ENCODE assay signal across 10 cellular contexts in genomic region chr17:57106107-57106835, GRCh38. TPM values are rescaled to one million over a fixed set of nuclear protein-coding genes. Genes with fewer than 3 reads are reported as not detected.
DNase-seq lines count a peak whose midpoint lies in the region; ATAC-seq, FAIRE-seq and TF ChIP-seq lines count a peak whose summit lies in the region.
"Had no signal": no experiment of that assay in that cellular context is flagged by ENCODE, and none has a peak within 500 bp of the region (broad histone marks: within the 10 kb centered on the region; RNA-seq: fewer than 3 reads in every experiment).

No MANE protein-coding gene starts in this region.

- H3K36me3 ChIP-seq in ascending aorta: peaks cover 0 to 18% of the 10 kb centered on the region in 2 donors

- no peaks in the 10 kb centered on the region for H3K36me3 Mint-ChIP-seq in HFFc6 (ENCODE audit: low read depth)

- peak overlapping the region; percentile 24; the same call in 1 of the 2 replicates for H3K27ac Mint-ChIP-seq in HFFc6

- H3K4me3 Mint-ChIP-seq in HFFc6: no peak overlapping the region

- H3K27ac ChIP-seq in C4-2B (peak overlapping the region; percentile 80), ascending aorta (peak overlapping the region; percentile 90 to 91)

- H3K9me3 Mint-ChIP-seq in HFFc6: no peaks in the 10 kb centered on the region

- no peak for FAIRE-seq in GM12892 (lab: Jason Lieb, UNC)
- FAIRE-seq: GM18507 had no signal

- no peak for ATAC-seq in HG02970 (IDR thresholded peaks at IDR 0.05; ENCODE audit: low FRiP score, unreplicated experiment)
- ATAC-seq in HG03565 (IDR thresholded peaks at IDR 0.05; ENCODE audit: unreplicated experiment): no peak

- H3K27me3 ChIP-seq in ascending aorta: no peaks in the 10 kb centered on the region

- TF ChIP-seq POLR2A in GM12892 (IDR thresholded peaks at IDR 0.05; ENCODE audit: low read depth, low read length): no peak

- H3K4me1 ChIP-seq in ascending aorta: peaks cover 21 to 47% of the 10 kb centered on the region in 2 donors

- DNase-seq in HFFc6 (no peak), ascending aorta (ENCODE audit: low spot score in 2 of 2) (no peak), left kidney (ENCODE audit: low read depth, low spot score) (peak; percentile 19), NCI-H1436 (lab: John Stamatoyannopoulos, UW) (no peak), GM12892 (ENCODE audit: insufficient read length) (no peak)
- DNase-seq: activated CD8-positive, alpha-beta memory T cell treated with anti-CD3 and anti-CD28 coated beads, Interleukin-2, amount 50 U/mL, for 4 hours had no signal

- peaks cover 42% of the 10 kb centered on the region for H3K4me1 Mint-ChIP-seq in HFFc6 (ENCODE audit: low read depth)

- H3K27me3 Mint-ChIP-seq in HFFc6 (ENCODE audit: insufficient read depth): no peaks in the 10 kb centered on the region; the same call in 1 of the 2 replicates

- peak; percentile 86 for TF ChIP-seq CTCF in C4-2B (conservative IDR thresholded peaks at IDR 0.05)
- TF ChIP-seq CTCF in HFFc6 (IDR thresholded peaks at IDR 0.05): peak; percentile 65
- peak in 2 of 3 experiments; percentile 23 to 25 for TF ChIP-seq CTCF in ascending aorta (IDR thresholded peaks at IDR 0.05)

- no peak overlapping the region for H3K4me3 ChIP-seq in ascending aorta

- H3K9me3 ChIP-seq in ascending aorta: no peaks in the 10 kb centered on the region

- intact Hi-C loops in ascending aorta (cut with DNase I): loop anchor here (5.0 to 10.0 kb wide), 3 partner anchors 556 to 1841 kb away; partner anchors contain the start of genes HLF and SRSF1

RNA-seq across cellular contexts. Expression of gene AKAP1, which starts 21.2 kb away (rescaled TPM):
- total RNA-seq in HFFc6 (2021; fragmentation: NEBNext Ultra II Directional; extraction: Animal tissue kit (Norgen Biotek cat#: 25700)): 10 to 100 TPM in 5 of 6 experiments, 1 to 10 TPM in 1; 9.7 to 12.6 (median 10.7) TPM
- 127 TPM for total RNA-seq in ascending aorta
- polyA plus RNA-seq in GM12892 (2012; ENCODE audit: missing spikeins): 13.4 TPM

Comparison
In these comparisons a context has a peak if more than half of its experiments do, and no peak if none do; other contexts are left out.
1. CTCF ChIP-seq: peak in every context shown above with its lines; median percentile 86 in C4-2B; 65 in HFFc6; 24 in ascending aorta.